Comparison of ENCODE assay signal across 8 cellular contexts in genomic region chr5:137888875-137889759, GRCh38. TPM values are rescaled to one million over a fixed set of nuclear protein-coding genes. Genes with fewer than 3 reads are reported as not detected.
A peak's percentile ranks its signal among the peaks of the same experiment; 100 is the strongest.
DNase-seq lines count a peak whose midpoint lies in the region; ATAC-seq and TF ChIP-seq lines count a peak whose summit lies in the region.

Gene PKD2L2 (plus strand): TSS chr5:137889457. CDS start chr5:137889492, 35 bp downstream.

- no peak within 1 kb of the TSS for H2BK120ac ChIP-seq in IMR-90 (ENCODE audit: low read depth, low read length)

- H2BK15ac ChIP-seq in IMR-90 (ENCODE audit: low read depth, low read length), result no peak within 1 kb of the TSS

- WGBS in IMR-90 (ENCODE audit: extremely low coverage in 2 of 2, insufficient read length in 1 of 2), 2 experiments, result 20% methylated on average over 1 of the region's 59 CpGs; no CpG with 5 or more reads in 1 of the 2 experiments

- H3K9ac ChIP-seq in IMR-90 (ENCODE audit: low read depth, low read length), result peak within 1 kb of the TSS; percentile 44; the same call in 1 of the 2 replicates

- in situ Hi-C loops in IMR-90 (cut with MboI; ENCODE audit: low sequenced_read_pairs), result no loop called here

- peak within 1 kb of the TSS; percentile 78 for H2AFZ ChIP-seq in IMR-90 (replicated peaks; ENCODE audit: low read length, poor library complexity)

- peak within 1 kb of the TSS; percentile 76 for H3K27ac ChIP-seq in CD8-positive, alpha-beta memory T cell (ENCODE audit: low read depth, low read length)
- H3K27ac ChIP-seq in IMR-90 (ENCODE audit: insufficient read depth, low read length), result no peak within 1 kb of the TSS

- no TSS peak for BruUV-seq in IMR-90 (replicated peaks; lab: Mats Ljungman, UMichigan)

- H3K4me1 ChIP-seq in CD8-positive, alpha-beta memory T cell (ENCODE audit: insufficient read depth, low read length), result peaks cover 8% of the 10 kb centered on the region
- H3K4me1 ChIP-seq in IMR-90 (ENCODE audit: control insufficient read depth, insufficient read depth, low read length), result no peaks in the 10 kb centered on the region

- no peaks in the 10 kb centered on the region for H3K9me3 ChIP-seq in CD8-positive, alpha-beta memory T cell (ENCODE audit: low read length)
- H3K9me3 ChIP-seq in IMR-90 (ENCODE audit: control insufficient read depth, insufficient read depth, low read length), result no peaks in the 10 kb centered on the region; the same call in 1 of the 2 replicates

- no peak within 1 kb of the TSS for H2AK5ac ChIP-seq in IMR-90 (ENCODE audit: low read depth, low read length)

- no peak for TF ChIP-seq RAD21 in IMR-90 (IDR thresholded peaks at IDR 0.05; ENCODE audit: low read length)

- peak within 1 kb of the TSS; percentile 69 for H3K4ac ChIP-seq in IMR-90 (ENCODE audit: low read depth, low read length)

- no peaks in the 10 kb centered on the region for H3K9me1 ChIP-seq in IMR-90 (ENCODE audit: insufficient read depth, low read length)

- no peaks in the 10 kb centered on the region for H3K36me3 ChIP-seq in CD8-positive, alpha-beta memory T cell (ENCODE audit: insufficient read depth, low read length)
- no peaks in the 10 kb centered on the region for H3K36me3 ChIP-seq in IMR-90 (ENCODE audit: control insufficient read depth, insufficient read depth, low read length)
- no peaks in the 10 kb centered on the region for H3K36me3 ChIP-seq in kidney epithelial cell (ENCODE audit: control insufficient read depth, insufficient read depth, low read length)

- H3K4me3 ChIP-seq in CD8-positive, alpha-beta memory T cell (ENCODE audit: low read length), result peak within 1 kb of the TSS; percentile 58
- H3K4me3 ChIP-seq in IMR-90 (ENCODE audit: insufficient read depth, low read depth, low read length) (peak within 1 kb of the TSS; percentile 43), kidney epithelial cell (ENCODE audit: low read depth, low read length) (peak within 1 kb of the TSS; percentile 38)

- no peaks in the 10 kb centered on the region for H3K79me1 ChIP-seq in IMR-90 (ENCODE audit: low read depth in 1 of 2, low read length in 2 of 2)

- no peak within 1 kb of the TSS; the same call in 1 of the 2 replicates for H3K18ac ChIP-seq in IMR-90 (ENCODE audit: low read depth, low read length)

- no peak within 1 kb of the TSS for H2BK20ac ChIP-seq in IMR-90 (ENCODE audit: low read depth, low read length)

- CTCF ChIA-PET in CD8-positive, alpha-beta memory T cell (lab: Charles Lee), result interaction anchor here (0.6 to 1.2 kb wide), 3 partner anchors 142 to 608 kb away, joined by 3 read pairs; no protein-coding TSS in a partner anchor
- CTCF ChIA-PET in IMR-90 (lab: Yijun Ruan, JAX), result interaction anchor here (1.0 to 1.1 kb wide), 2 partner anchors 9 to 12 kb away, joined by 3 to 4 read pairs; no protein-coding TSS in a partner anchor
- CTCF ChIA-PET in activated B cell treated with CpG ODN at 0.5 μM for 24 hours (lab: Charles Lee), result interaction anchor here (0.6 to 3.0 kb wide), 5 partner anchors 10 to 138 kb away, joined by 3 to 16 read pairs (median 4); no protein-coding TSS in a partner anchor

- dilution Hi-C loops in IMR-90 (cut with HindIII; ENCODE audit: low sequenced_read_pairs, unreplicated experiment), result no loop called here

- no peaks in the 10 kb centered on the region for H4K20me1 ChIP-seq in IMR-90 (ENCODE audit: insufficient read depth, low read length)

- TF ChIP-seq POLR2A in IMR-90 (IDR thresholded peaks at IDR 0.05; ENCODE audit: low read depth, low read length), result no peak

- H3K56ac ChIP-seq in IMR-90 (ENCODE audit: extremely low read depth, insufficient read depth, low read length), result no peak within 1 kb of the TSS

- H3K27me3 ChIP-seq in CD8-positive, alpha-beta memory T cell (ENCODE audit: insufficient read depth, low read length, poor library complexity, severe bottlenecking), result no peaks in the 10 kb centered on the region
- H3K27me3 ChIP-seq in IMR-90 (ENCODE audit: control insufficient read depth, insufficient read depth, low read length) (no peaks in the 10 kb centered on the region; the same call in none of the 2 replicates), kidney epithelial cell (ENCODE audit: control insufficient read depth, insufficient read depth, low read length) (no peaks in the 10 kb centered on the region)

- no peak within 1 kb of the TSS; the same call in 1 of the 2 replicates for H4K91ac ChIP-seq in IMR-90 (ENCODE audit: insufficient read depth, low read depth, low read length)

- peaks cover 0 to 4% (median 0%) of the 10 kb centered on the region in 3 donors for H3K36me3 Mint-ChIP-seq in CD8-positive, alpha-beta memory T cell
- peaks cover 2% of the 10 kb centered on the region for H3K36me3 Mint-ChIP-seq in activated B cell treated with CpG ODN at 0.5 μM for 24 hours (ENCODE audit: low read depth)

- H4K5ac ChIP-seq in IMR-90 (ENCODE audit: low read depth, low read length), result peak within 1 kb of the TSS; percentile 25; the same call in 1 of the 2 replicates

- H3K27me3 Mint-ChIP-seq in CD8-positive, alpha-beta memory T cell, result peaks cover 0 to 5% of the 10 kb centered on the region in 2 donors
- H3K27me3 Mint-ChIP-seq in activated B cell treated with CpG ODN at 0.5 μM for 24 hours, result no peaks in the 10 kb centered on the region

- intact Hi-C loops in IMR-90 (cut with micrococcal nuclease), result no loop called here
- intact Hi-C loops in activated B cell treated with CpG ODN at 0.5 μM for 24 hours (cut with micrococcal nuclease), result loop anchor here (1.0 to 10.0 kb wide), 7 partner anchors 8 to 446 kb away; partner anchors contain the start of genes BRD8, CDC25C, FAM53C and HNRNPA0

- peak within 1 kb of the TSS; percentile 83 to 99 (median 94) for H3K27ac Mint-ChIP-seq in CD8-positive, alpha-beta memory T cell
- H3K27ac Mint-ChIP-seq in activated B cell treated with CpG ODN at 0.5 μM for 24 hours, result peak within 1 kb of the TSS; percentile 96

- peak within 1 kb of the TSS; percentile 77; the same call in 1 of the 2 replicates for H3K14ac ChIP-seq in IMR-90 (replicated peaks; ENCODE audit: low read depth, low read length)

- H2AK9ac ChIP-seq in IMR-90 (replicated peaks; ENCODE audit: low read depth, low read length, poor library complexity), result peak within 1 kb of the TSS; percentile 89

- H3K9me3 Mint-ChIP-seq in CD8-positive, alpha-beta memory T cell, result no peaks in the 10 kb centered on the region
- no peaks in the 10 kb centered on the region for H3K9me3 Mint-ChIP-seq in activated B cell treated with CpG ODN at 0.5 μM for 24 hours

- H4K8ac ChIP-seq in IMR-90 (ENCODE audit: low read depth in 2 of 2, low read length in 2 of 2), result peak within 1 kb of the TSS; percentile 83 to 86

- POLR2A ChIA-PET in CD8-positive, alpha-beta memory T cell (lab: Charles Lee), result no interaction called here
- POLR2A ChIA-PET in IMR-90 (lab: Charles Lee; ENCODE audit: unreplicated experiment), result no interaction called here
- POLR2A ChIA-PET in activated B cell treated with CpG ODN at 0.5 μM for 24 hours (lab: Charles Lee), result interaction anchor here (0.6 to 4.0 kb wide), 21 partner anchors 9 to 144 kb away, joined by 3 to 46 read pairs (median 5); partner anchors contain the start of genes FAM13B and HNRNPA0

- TF ChIP-seq CTCF in IMR-90 (conservative IDR thresholded peaks at IDR 0.05; ENCODE audit: low read depth, low read length), result no peak
- TF ChIP-seq CTCF in activated B cell treated with CpG ODN at 0.5 μM for 24 hours (IDR thresholded peaks at IDR 0.05), result no peak
- no peak for TF ChIP-seq CTCF in kidney epithelial cell (IDR thresholded peaks at IDR 0.05; ENCODE audit: insufficient read depth, low read length, poor library complexity, severe bottlenecking)

- H3K4me2 ChIP-seq in IMR-90 (ENCODE audit: low read depth, low read length), result peak within 1 kb of the TSS; percentile 63

- ATAC-seq in GM21367 (IDR thresholded peaks at IDR 0.05; ENCODE audit: unreplicated experiment) (peak; percentile 84), IMR-90 (ENCODE audit: low read depth) (peak; percentile 98), activated B cell treated with CpG ODN at 0.5 μM for 24 hours (ENCODE audit: low read depth) (peak; percentile 98)

- no peak within 1 kb of the TSS for H3K23ac ChIP-seq in IMR-90 (ENCODE audit: low read depth, low read length)

- peak within 1 kb of the TSS; percentile 82 to 93 (median 89) for H3K4me3 Mint-ChIP-seq in CD8-positive, alpha-beta memory T cell
- peak within 1 kb of the TSS; percentile 92 for H3K4me3 Mint-ChIP-seq in activated B cell treated with CpG ODN at 0.5 μM for 24 hours

- peak; percentile 64 to 87 (median 77) for DNase-seq in CD8-positive, alpha-beta memory T cell
- DNase-seq in IMR-90 (peak; percentile 64), activated B cell treated with CpG ODN at 0.5 μM for 24 hours (peak; percentile 84), kidney epithelial cell (ENCODE audit: low read depth) (peak; percentile 51), DMS 273 (lab: John Stamatoyannopoulos, UW; ENCODE audit: unreplicated experiment) (no peak)
- DNase-seq in central memory CD4-positive, alpha-beta T cell, result peak; percentile 77
- DNase-seq in stimulated activated CD4-positive, alpha-beta T cell treated with anti-CD3 and anti-CD28 coated beads, Interleukin-15, amount 100 ng/mL, for 48 hours (ENCODE audit: low read depth in 2 of 2), result peak; percentile 74 to 78

- peaks cover 15 to 34% (median 33%) of the 10 kb centered on the region in 3 donors for H3K4me1 Mint-ChIP-seq in CD8-positive, alpha-beta memory T cell
- peaks cover 32% of the 10 kb centered on the region for H3K4me1 Mint-ChIP-seq in activated B cell treated with CpG ODN at 0.5 μM for 24 hours

- no peak within 1 kb of the TSS for H2BK5ac ChIP-seq in IMR-90 (ENCODE audit: low read depth, low read length, poor library complexity, severe bottlenecking)

TF ChIP-seq in IMR-90, 13 proteins besides CTCF, POLR2A, EP300 and RAD21 (continues in another document):
- no peak for TF ChIP-seq BHLHE40 (IDR thresholded peaks at IDR 0.05; ENCODE audit: low read depth, low read length)
- TF ChIP-seq MXI1 (IDR thresholded peaks at IDR 0.05; ENCODE audit: borderline replicate concordance, low read depth, low read length), result no peak
- no peak for TF ChIP-seq RFX5 (IDR thresholded peaks at IDR 0.05; ENCODE audit: low read depth, low read length)
- no peak for TF ChIP-seq CHD1 (IDR thresholded peaks at IDR 0.05; ENCODE audit: low read depth, low read length)
- no peak for TF ChIP-seq FOS (IDR thresholded peaks at IDR 0.05; ENCODE audit: low read depth, low read length)
- TF ChIP-seq MAZ (IDR thresholded peaks at IDR 0.05; ENCODE audit: borderline replicate concordance, low read depth, low read length), result no peak
- TF ChIP-seq SMC3 (IDR thresholded peaks at IDR 0.05; ENCODE audit: low read depth, low read length), result no peak
- TF ChIP-seq MAFK (IDR thresholded peaks at IDR 0.05; ENCODE audit: low read depth, low read length), result no peak
- TF ChIP-seq RCOR1 (IDR thresholded peaks at IDR 0.05; ENCODE audit: insufficient replicate concordance, low read length), result no peak
- TF ChIP-seq NFE2L2 (IDR thresholded peaks at IDR 0.05; ENCODE audit: low read depth, low read length), result no peak

RNA-seq across cellular contexts. Expression of gene PKD2L2, which starts in this region (rescaled TPM):
- total RNA-seq in CD8-positive, alpha-beta memory T cell, result not detected
- polyA plus RNA-seq in CD8-positive, alpha-beta memory T cell, result 0.41 TPM
- total RNA-seq in IMR-90 (2012; rRNA removed) (not detected in 2 replicates), activated B cell treated with CpG ODN at 0.5 μM for 24 hours (not detected in 2 replicates), kidney epithelial cell (not detected in 2 replicates)
- polyA plus RNA-seq in IMR-90 (2012; rRNA removed), result not detected in 2 replicates
- not detected in 2 replicates for polyA plus RNA-seq in IMR-90 (2012; cell fraction: cytosol; rRNA removed)
- polyA plus RNA-seq in IMR-90 (2012; cell fraction: nucleus; rRNA removed; ENCODE audit: low replicate concordance), result not detected in 2 replicates

Comparison
In these comparisons a context has a peak if more than half of its experiments do, and no peak if none do; other contexts are left out.
1. Peak in DNase-seq, H3K4me3 ChIP-seq and H3K27ac ChIP-seq in CD8-positive, alpha-beta memory T cell; RNA of the gene not detected or under 1 TPM.
2. Peak in DNase-seq, ATAC-seq, H3K4me3 ChIP-seq, H3K9ac ChIP-seq and H3K4me2 ChIP-seq in IMR-90; RNA of the gene not detected or under 1 TPM.
3. Peak in DNase-seq and ATAC-seq in activated B cell treated with CpG ODN at 0.5 μM for 24 hours; RNA of the gene not detected or under 1 TPM.
4. Peak in DNase-seq and H3K4me3 ChIP-seq in kidney epithelial cell; RNA of the gene not detected or under 1 TPM.